Comparison of ENCODE assay signal across 9 cellular contexts in the genomic region with DNA sequence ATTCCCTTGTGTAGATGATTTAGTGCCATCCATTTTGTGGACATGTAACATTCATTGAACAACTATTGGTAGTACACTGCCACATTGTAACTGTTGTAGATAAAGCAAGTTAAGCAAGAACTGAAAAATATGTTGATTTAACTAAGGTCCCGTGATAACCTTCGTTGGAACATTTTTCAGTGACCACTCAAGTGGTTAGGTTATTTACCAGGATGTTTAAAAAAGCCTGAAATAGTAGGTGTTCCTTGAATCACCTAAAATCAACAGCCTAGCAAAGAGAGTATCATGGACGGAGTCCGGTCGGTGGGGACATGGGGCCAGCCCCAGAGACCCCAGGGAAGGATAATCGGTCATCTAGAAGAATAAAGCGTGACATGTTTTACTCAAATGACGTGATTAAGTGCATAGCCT. TPM values are rescaled to one million over a fixed set of nuclear protein-coding genes. Genes with fewer than 3 reads are reported as not detected.
DNase-seq lines count a peak whose midpoint lies in the region; ATAC-seq and TF ChIP-seq lines count a peak whose summit lies in the region.
"Had no signal": no experiment of that assay in that cellular context is flagged by ENCODE, and none has a peak within 500 bp of the region (broad histone marks: within the 10 kb centered on the region; RNA-seq: fewer than 3 reads in every experiment).

No MANE protein-coding gene starts in this region.

- H3K4me3 Mint-ChIP-seq in stimulated activated naive CD8-positive, alpha-beta T cell treated with anti-CD3 and anti-CD28 coated beads, Interleukin-15, Interleukin-2, amounts not matched to agents 100 ng/mL and 50 ng/mL, for 24 hours, result peak overlapping the region; percentile 97
- peak overlapping the region; percentile 93 for H3K4me3 Mint-ChIP-seq in mesothelial cell of epicardium

- peaks cover 46% of the 10 kb centered on the region for H3K36me3 Mint-ChIP-seq in stimulated activated naive CD8-positive, alpha-beta T cell treated with anti-CD3 and anti-CD28 coated beads, Interleukin-15, Interleukin-2, amounts not matched to agents 100 ng/mL and 50 ng/mL, for 24 hours (ENCODE audit: low read depth)
- no peaks in the 10 kb centered on the region for H3K36me3 Mint-ChIP-seq in mesothelial cell of epicardium

- 9 to 20% methylated on average over 8 of the region's 8 CpGs for WGBS in body of pancreas, 2 donors

- H3K36me3 ChIP-seq in body of pancreas (replicated peaks in 1 of 2; ENCODE audit: insufficient read depth in 1 of 2, low read depth in 2 of 2), result no peaks in the 10 kb centered on the region

- no peaks in the 10 kb centered on the region for H3K9me3 Mint-ChIP-seq in stimulated activated naive CD8-positive, alpha-beta T cell treated with anti-CD3 and anti-CD28 coated beads, Interleukin-15, Interleukin-2, amounts not matched to agents 100 ng/mL and 50 ng/mL, for 24 hours
- no peaks in the 10 kb centered on the region for H3K9me3 Mint-ChIP-seq in mesothelial cell of epicardium

- ATAC-seq in stimulated activated naive CD8-positive, alpha-beta T cell treated with anti-CD3 and anti-CD28 coated beads, Interleukin-15, Interleukin-2, amounts not matched to agents 100 U/mL and 50 U/mL, for 24 hours, result no peak
- ATAC-seq in body of pancreas, result no peak
- no peak for ATAC-seq in GM18511 (IDR thresholded peaks at IDR 0.05; ENCODE audit: unreplicated experiment)

- intact Hi-C loops in body of pancreas (cut with DNase I), result loop anchor here (10.0 kb wide), 1 partner anchor 62 kb away; the partner anchor contains the start of gene CDK19

- no peak for TF ChIP-seq POLR2A in body of pancreas (IDR thresholded peaks at IDR 0.05)

- no peaks in the 10 kb centered on the region for H3K27me3 ChIP-seq in body of pancreas

- H3K27ac ChIP-seq in body of pancreas, result peak overlapping the region; percentile 21 to 98 (median 94)

- TF ChIP-seq CTCF in body of pancreas (IDR thresholded peaks at IDR 0.05) (no peak), mesothelial cell of epicardium (IDR thresholded peaks at IDR 0.05; ENCODE audit: unreplicated experiment) (no peak), GM20000 (IDR thresholded peaks at IDR 0.05; ENCODE audit: extremely low read depth, missing control alignments) (no peak)

- no peak for DNase-seq in stimulated activated naive CD8-positive, alpha-beta T cell treated with anti-CD3 and anti-CD28 coated beads, Interleukin-15, Interleukin-2, amounts not matched to agents 100 U/mL and 50 U/mL, for 24 hours
- DNase-seq in body of pancreas (no peak), mesothelial cell of epicardium (ENCODE audit: low spot score in 2 of 2, unreplicated experiment in 2 of 2) (no peak), DMS114 treated with DMSO at 0.1 percent for 48 hours (lab: John Stamatoyannopoulos, UW; ENCODE audit: unreplicated experiment) (no peak), GM20000 (ENCODE audit: low spot score) (no peak)
- no peak for DNase-seq in central memory CD4-positive, alpha-beta T cell
- DNase-seq: activated CD8-positive, alpha-beta memory T cell treated with anti-CD3 and anti-CD28 coated beads, Interleukin-2, amount 50 U/mL, for 48 hours had no signal

- peaks cover 62% of the 10 kb centered on the region for H3K4me1 ChIP-seq in body of pancreas

- H3K4me3 ChIP-seq in body of pancreas, result no peak overlapping the region

- H3K9me3 ChIP-seq in body of pancreas, result no peaks in the 10 kb centered on the region

- no peaks in the 10 kb centered on the region for H3K27me3 Mint-ChIP-seq in stimulated activated naive CD8-positive, alpha-beta T cell treated with anti-CD3 and anti-CD28 coated beads, Interleukin-15, Interleukin-2, amounts not matched to agents 100 ng/mL and 50 ng/mL, for 24 hours
- H3K27me3 Mint-ChIP-seq in mesothelial cell of epicardium (ENCODE audit: low read depth), result no peaks in the 10 kb centered on the region

- H3K27ac Mint-ChIP-seq in stimulated activated naive CD8-positive, alpha-beta T cell treated with anti-CD3 and anti-CD28 coated beads, Interleukin-15, Interleukin-2, amounts not matched to agents 100 ng/mL and 50 ng/mL, for 24 hours, result peak overlapping the region; percentile 93
- peak overlapping the region; percentile 92 for H3K27ac Mint-ChIP-seq in mesothelial cell of epicardium

- H3K4me1 Mint-ChIP-seq in stimulated activated naive CD8-positive, alpha-beta T cell treated with anti-CD3 and anti-CD28 coated beads, Interleukin-15, Interleukin-2, amounts not matched to agents 100 ng/mL and 50 ng/mL, for 24 hours (ENCODE audit: low read depth), result peaks cover 56% of the 10 kb centered on the region
- H3K4me1 Mint-ChIP-seq in mesothelial cell of epicardium, result peaks cover 49% of the 10 kb centered on the region

RNA-seq across cellular contexts. Expression of gene AMD1, which starts 2.6 kb away (rescaled TPM):
- total RNA-seq in body of pancreas, result 10 to 100 TPM; 42.0 to 60.3 TPM
- total RNA-seq in mesothelial cell of epicardium, result 46.0 to 46.8 TPM (median 46.7 TPM) in 3 replicates
